In genomic region chr17:28698253-28698941, GRCh38 we compare ENCODE assay signal across 13 cellular contexts. TPM values are rescaled to one million over a fixed set of nuclear protein-coding genes. Genes with fewer than 3 reads are reported as not detected.
DNase-seq lines count a peak whose midpoint lies in the region; ATAC-seq, FAIRE-seq and TF ChIP-seq lines count a peak whose summit lies in the region.
"Had no signal": no experiment of that assay in that cellular context is flagged by ENCODE, and none has a peak within 500 bp of the region (broad histone marks: within the 10 kb centered on the region; RNA-seq: fewer than 3 reads in every experiment).

No MANE protein-coding gene starts in this region.

- in situ Hi-C loops in GM12878 (cut with MboI): no loop called here

- H3K9ac ChIP-seq in GM12878 (ENCODE audit: control insufficient read depth, insufficient read depth, low read length): no peak overlapping the region

- RAD21 ChIA-PET in GM12878 (lab: Charles Lee; ENCODE audit: unreplicated experiment): no interaction called here

- no peak for ATAC-seq in GM12878
- no peak for ATAC-seq in sciatic nerve
- ATAC-seq: PC-3 had no signal

- H3K9me3 ChIP-seq in GM12878 (replicated peaks; ENCODE audit: control insufficient read depth, insufficient read depth, low read length): no peaks in the 10 kb centered on the region
- no peaks in the 10 kb centered on the region for H3K9me3 ChIP-seq in ascending aorta

- POLR2A ChIA-PET in GM12878 (lab: Charles Lee): no interaction called here

- H4K20me1 ChIP-seq in GM12878 (ENCODE audit: control insufficient read depth, insufficient read depth): no peaks in the 10 kb centered on the region

- no peak overlapping the region for H3K4me2 ChIP-seq in GM12878 (ENCODE audit: control insufficient read depth, insufficient read depth)

- SMC1A ChIA-PET in GM12878 (lab: Charles Lee; ENCODE audit: uncharacterized antibody, unreplicated experiment): no interaction called here

- H2AFZ ChIP-seq in GM12878 (ENCODE audit: control insufficient read depth, low read depth, low read length): no peak overlapping the region

- H3K27ac ChIP-seq in GM12878 (ENCODE audit: control insufficient read depth, insufficient read depth): no peak overlapping the region
- no peak overlapping the region for H3K27ac ChIP-seq in ascending aorta

- DNase-seq in AG20443 (ENCODE audit: low spot score): peak; percentile 27
- peak; percentile 97 for DNase-seq in HuH-7 (ENCODE audit: low spot score)
- no peak for DNase-seq in GM12878 (ENCODE audit: low read depth, low spot score)
- DNase-seq in mucosa of gallbladder (ENCODE audit: low spot score): peak; percentile 90
- no peak for DNase-seq in sciatic nerve (ENCODE audit: low spot score)
- DNase-seq in NCI-H1092 (lab: John Stamatoyannopoulos, UW): no peak
- DNase-seq in ascending aorta (ENCODE audit: low spot score in 2 of 2): no peak
- no peak for DNase-seq in NCI-H2081 (lab: John Stamatoyannopoulos, UW)
- DNase-seq: activated CD4-positive, alpha-beta T cell treated with anti-CD3 and anti-CD28 coated beads, Interleukin-2, amount 50 U/mL, for 1 hour; C1 segment of cervical spinal cord; foreskin melanocyte; PC-3 had no signal

- intact Hi-C loops in GM12878 (cut with micrococcal nuclease; ENCODE audit: unreplicated experiment) (no loop called here), sciatic nerve (cut with DNase I) (no loop called here), ascending aorta (cut with DNase I) (no loop called here)

- BruUV-seq in GM12878 (replicated peaks; lab: Mats Ljungman, UMichigan): no TSS peak

- TF ChIP-seq POLR2A in GM12878 (IDR thresholded peaks at IDR 0.05; ENCODE audit: low read depth, low read length): no peak; the same call in 1 of the 2 replicates

- no peak for FAIRE-seq in GM12878 (lab: Jason Lieb, UNC)
- FAIRE-seq: urothelium cell line had no signal

- CTCF ChIA-PET in GM12878 (lab: Yijun Ruan, JAX): interaction anchor here (0.5 kb wide), 1 partner anchor 10 kb away, joined by 4 read pairs; no protein-coding TSS in a partner anchor

- WGBS in GM12878 (ENCODE audit: insufficient coverage, insufficient replicate concordance, low lambda C conversion rate, missing lambda C conversion rate): 94% methylated on average over 6 of the region's 6 CpGs

- H3K4me1 ChIP-seq in GM12878 (ENCODE audit: control insufficient read depth, insufficient read depth, low read length) (no peaks in the 10 kb centered on the region), ascending aorta (no peaks in the 10 kb centered on the region)

- no peak for TF ChIP-seq RAD21 in GM12878 (IDR thresholded peaks at IDR 0.05; ENCODE audit: insufficient read depth, low read depth, low read length)

- H3K4me3 ChIP-seq in GM12878: no peak overlapping the region
- H3K4me3 ChIP-seq in ascending aorta: no peak overlapping the region

- no peaks in the 10 kb centered on the region for H3K27me3 ChIP-seq in GM12878 (replicated peaks in 1 of 2; ENCODE audit: control insufficient read depth in 2 of 2, insufficient read depth in 2 of 2, low read length in 1 of 2)
- H3K27me3 ChIP-seq in ascending aorta: no peaks in the 10 kb centered on the region

- H3K36me3 ChIP-seq in GM12878 (ENCODE audit: control insufficient read depth in 2 of 2, insufficient read depth in 2 of 2, low read length in 1 of 2): peaks cover 33 to 62% of the 10 kb centered on the region in 2 experiments; a peak in 3 of 4 replicates
- H3K36me3 ChIP-seq in ascending aorta: peaks cover 96 to 100% of the 10 kb centered on the region in 2 donors

- no peak for TF ChIP-seq CTCF in GM12878 (IDR thresholded peaks at IDR 0.05 in 2 of 3, conservative IDR thresholded peaks at IDR 0.05 in 1 of 3; ENCODE audit: control insufficient read depth in 2 of 3, extremely low read depth in 1 of 3, insufficient read depth in 1 of 3, low read depth in 3 of 3, low read length in 3 of 3)
- TF ChIP-seq CTCF in ascending aorta (IDR thresholded peaks at IDR 0.05): no peak

- no peaks in the 10 kb centered on the region for H3K79me2 ChIP-seq in GM12878 (ENCODE audit: control insufficient read depth, insufficient read depth, low read length)

- TF ChIP-seq EP300 in GM12878 (IDR thresholded peaks at IDR 0.05; ENCODE audit: borderline replicate concordance in 1 of 2, control insufficient read depth in 1 of 2, low read depth in 2 of 2, low read length in 2 of 2): no peak

RNA-seq across cellular contexts. Expression of gene PROCA1, which starts 13.3 kb away (rescaled TPM):
- total RNA-seq in GM12878 (2013; cell fraction: nucleolus; rRNA removed): 6.2 and 8.9 TPM in 2 replicates
- total RNA-seq in GM12878 (2014; rRNA removed): 1.1 and 1.5 TPM in 2 replicates
- 1.5 and 2.6 TPM in 2 replicates for total RNA-seq in GM12878 (2014; rRNA removed; fragmentation: Illumina TruSeq; extraction: Trizol)
- 1.5 and 2.4 TPM in 2 replicates for total RNA-seq in GM12878 (2021)
- polyA plus RNA-seq in GM12878 (2011; ENCODE audit: low read depth): 0.93 TPM
- 0.99 and 1.4 TPM in 2 replicates for polyA plus RNA-seq in GM12878 (2011; rRNA removed)
- 1.1 and 1.5 TPM in 2 replicates for polyA plus RNA-seq in GM12878 (2011; cell fraction: cytosol; rRNA removed)
- 6.8 and 8.9 TPM in 2 replicates for polyA plus RNA-seq in GM12878 (2011; cell fraction: nucleus; rRNA removed)
- polyA plus RNA-seq in GM12878 (2012): 2.0 and 2.4 TPM in 2 replicates
- 1.2 and 2.0 TPM in 2 replicates for polyA plus RNA-seq in GM12878 (2014; fragmentation: Illumina TruSeq; extraction: Trizol)
- under 1 TPM; 0.35 to 0.40 TPM for polyA plus RNA-seq in GM12878 (2014; fragmentation: Nextera tagmentation; extraction: Ambion mirVana)
- polyA plus RNA-seq in GM12878 (2014; rRNA removed): 2.1 and 4.8 TPM in 2 replicates
- polyA plus RNA-seq in GM12878 (2016; fragmentation: Nextera tagmentation; extraction: Ambion mirVana): under 1 TPM; 0.59 to 0.83 TPM
- 0.73 and 0.82 TPM in 2 replicates for polyA minus RNA-seq in GM12878 (2011; rRNA and poly(A)+ RNA removed)
- not detected in 2 replicates for polyA minus RNA-seq in GM12878 (2011; cell fraction: cytosol; rRNA and poly(A)+ RNA removed)
- 1.2 and 2.1 TPM in 2 replicates for polyA minus RNA-seq in GM12878 (2011; cell fraction: nucleus; rRNA and poly(A)+ RNA removed)
- 4.5 TPM for total RNA-seq in mucosa of gallbladder
- total RNA-seq in sciatic nerve: 7.6 TPM
- total RNA-seq in ascending aorta: 1.6 TPM

RNA-seq across cellular contexts. Expression of gene RAB34, which starts 19.3 kb away (rescaled TPM):
- 10.7 and 13.3 TPM in 2 replicates for total RNA-seq in GM12878 (2013; cell fraction: nucleolus; rRNA removed)
- total RNA-seq in GM12878 (2014; rRNA removed) (40.2 and 46.4 TPM in 2 replicates), GM12878 (2014; rRNA removed; fragmentation: Illumina TruSeq; extraction: Trizol) (24.2 and 26.9 TPM in 2 replicates), GM12878 (2021) (28.8 and 33.0 TPM in 2 replicates), mucosa of gallbladder (70.2 TPM), sciatic nerve (81.3 TPM), ascending aorta (172 TPM)
- polyA plus RNA-seq in GM12878 (2011; ENCODE audit: low read depth): 16.5 TPM
- polyA plus RNA-seq in GM12878 (2011; rRNA removed) (0.16 and 0.37 TPM in 2 replicates), GM12878 (2014; fragmentation: Illumina TruSeq; extraction: Trizol) (35.7 and 39.0 TPM in 2 replicates), GM12878 (2014; fragmentation: Nextera tagmentation; extraction: Ambion mirVana) (10 to 100 TPM; 14.4 to 32.6 TPM), GM12878 (2014; rRNA removed) (37.5 and 47.7 TPM in 2 replicates), GM12878 (2016; fragmentation: Nextera tagmentation; extraction: Ambion mirVana) (10 to 100 TPM; 30.9 to 37.4 TPM)
- polyA plus RNA-seq in GM12878 (2011; cell fraction: cytosol; rRNA removed): 0.23 and 0.31 TPM in 2 replicates
- polyA plus RNA-seq in GM12878 (2011; cell fraction: nucleus; rRNA removed): 0.69 and 0.75 TPM in 2 replicates
- polyA plus RNA-seq in GM12878 (2012): 13.1 and 17.7 TPM in 2 replicates
- polyA minus RNA-seq in GM12878 (2011; rRNA and poly(A)+ RNA removed): not detected in 2 replicates
- 4.1 and 4.9 TPM in 2 replicates for polyA minus RNA-seq in GM12878 (2011; cell fraction: cytosol; rRNA and poly(A)+ RNA removed)
- 0.48 and 0.86 TPM in 2 replicates for polyA minus RNA-seq in GM12878 (2011; cell fraction: nucleus; rRNA and poly(A)+ RNA removed)

RNA-seq across cellular contexts. Expression of gene RPL23A, which starts 21.4 kb away (rescaled TPM):
- total RNA-seq in GM12878 (2013; cell fraction: nucleolus; rRNA removed): 169 and 204 TPM in 2 replicates
- 1,231 and 1,339 TPM in 2 replicates for total RNA-seq in GM12878 (2014; rRNA removed)
- 1,926 and 2,065 TPM in 2 replicates for total RNA-seq in GM12878 (2014; rRNA removed; fragmentation: Illumina TruSeq; extraction: Trizol)
- 2,908 and 3,018 TPM in 2 replicates for total RNA-seq in GM12878 (2021)
- 6,212 TPM for polyA plus RNA-seq in GM12878 (2011; ENCODE audit: low read depth)
- 2,740 and 3,357 TPM in 2 replicates for polyA plus RNA-seq in GM12878 (2011; rRNA removed)
- polyA plus RNA-seq in GM12878 (2011; cell fraction: cytosol; rRNA removed): 779 and 1,073 TPM in 2 replicates
- 561 and 573 TPM in 2 replicates for polyA plus RNA-seq in GM12878 (2011; cell fraction: nucleus; rRNA removed)
- 4,003 and 4,409 TPM in 2 replicates for polyA plus RNA-seq in GM12878 (2012)
- polyA plus RNA-seq in GM12878 (2014; fragmentation: Illumina TruSeq; extraction: Trizol): 1,904 and 2,135 TPM in 2 replicates
- polyA plus RNA-seq in GM12878 (2014; fragmentation: Nextera tagmentation; extraction: Ambion mirVana): over 10,000 TPM in 1 of 2 experiments, 1,000 to 10,000 TPM in 1; 8,970 to 10,319 TPM
- 1,318 and 1,377 TPM in 2 replicates for polyA plus RNA-seq in GM12878 (2014; rRNA removed)
- 1,000 to 10,000 TPM; 2,984 to 3,180 TPM for polyA plus RNA-seq in GM12878 (2016; fragmentation: Nextera tagmentation; extraction: Ambion mirVana)
- polyA minus RNA-seq in GM12878 (2011; rRNA and poly(A)+ RNA removed): 1,547 and 2,710 TPM in 2 replicates
- polyA minus RNA-seq in GM12878 (2011; cell fraction: cytosol; rRNA and poly(A)+ RNA removed): 624 and 701 TPM in 2 replicates
- polyA minus RNA-seq in GM12878 (2011; cell fraction: nucleus; rRNA and poly(A)+ RNA removed): 176 and 252 TPM in 2 replicates
- total RNA-seq in mucosa of gallbladder: 1,157 TPM
- 1,089 TPM for total RNA-seq in sciatic nerve
- total RNA-seq in ascending aorta: 491 TPM

RNA-seq across cellular contexts. Expression of gene TLCD1, which starts 27.6 kb away (rescaled TPM):
- total RNA-seq in GM12878 (2013; cell fraction: nucleolus; rRNA removed): 1.9 and 4.3 TPM in 2 replicates
- total RNA-seq in GM12878 (2014; rRNA removed): 8.6 and 10.6 TPM in 2 replicates
- 7.2 and 7.6 TPM in 2 replicates for total RNA-seq in GM12878 (2014; rRNA removed; fragmentation: Illumina TruSeq; extraction: Trizol)
- total RNA-seq in GM12878 (2021): 7.3 and 7.6 TPM in 2 replicates
- polyA plus RNA-seq in GM12878 (2011; ENCODE audit: low read depth): 3.3 TPM
- 2.1 and 4.0 TPM in 2 replicates for polyA plus RNA-seq in GM12878 (2011; rRNA removed)
- polyA plus RNA-seq in GM12878 (2011; cell fraction: cytosol; rRNA removed): 4.1 and 4.2 TPM in 2 replicates
- 5.1 and 5.7 TPM in 2 replicates for polyA plus RNA-seq in GM12878 (2011; cell fraction: nucleus; rRNA removed)
- 5.3 and 8.7 TPM in 2 replicates for polyA plus RNA-seq in GM12878 (2012)
- 7.8 TPM in 2 replicates for polyA plus RNA-seq in GM12878 (2014; fragmentation: Illumina TruSeq; extraction: Trizol)
- 1 to 10 TPM; 2.9 to 7.1 TPM for polyA plus RNA-seq in GM12878 (2014; fragmentation: Nextera tagmentation; extraction: Ambion mirVana)
- polyA plus RNA-seq in GM12878 (2014; rRNA removed): 13.6 and 14.6 TPM in 2 replicates
- polyA plus RNA-seq in GM12878 (2016; fragmentation: Nextera tagmentation; extraction: Ambion mirVana): 10 to 100 TPM; 14.9 to 19.8 TPM
- polyA minus RNA-seq in GM12878 (2011; rRNA and poly(A)+ RNA removed): 5.4 and 5.5 TPM in 2 replicates
- polyA minus RNA-seq in GM12878 (2011; cell fraction: cytosol; rRNA and poly(A)+ RNA removed): 2.8 and 5.5 TPM in 2 replicates
- polyA minus RNA-seq in GM12878 (2011; cell fraction: nucleus; rRNA and poly(A)+ RNA removed): 4.8 and 6.9 TPM in 2 replicates
- 6.3 TPM for total RNA-seq in mucosa of gallbladder
- 3.1 TPM for total RNA-seq in sciatic nerve
- total RNA-seq in ascending aorta: not detected

RNA-seq across cellular contexts. Expression of gene NEK8, which starts 30.2 kb away (rescaled TPM):
- total RNA-seq in GM12878 (2013; cell fraction: nucleolus; rRNA removed): 22.0 and 27.2 TPM in 2 replicates
- total RNA-seq in GM12878 (2014; rRNA removed): 8.8 and 10.5 TPM in 2 replicates
- total RNA-seq in GM12878 (2014; rRNA removed; fragmentation: Illumina TruSeq; extraction: Trizol): 6.0 and 6.7 TPM in 2 replicates
- total RNA-seq in GM12878 (2021): 10.1 and 11.0 TPM in 2 replicates
- polyA plus RNA-seq in GM12878 (2011; ENCODE audit: low read depth): 6.5 TPM
- 7.9 and 13.2 TPM in 2 replicates for polyA plus RNA-seq in GM12878 (2011; rRNA removed)
- 16.7 and 21.7 TPM in 2 replicates for polyA plus RNA-seq in GM12878 (2011; cell fraction: cytosol; rRNA removed)
- 24.8 and 26.2 TPM in 2 replicates for polyA plus RNA-seq in GM12878 (2011; cell fraction: nucleus; rRNA removed)
- polyA plus RNA-seq in GM12878 (2012): 8.7 and 9.6 TPM in 2 replicates
- polyA plus RNA-seq in GM12878 (2014; fragmentation: Illumina TruSeq; extraction: Trizol): 7.5 and 8.5 TPM in 2 replicates
- 1 to 10 TPM; 2.3 to 2.9 TPM for polyA plus RNA-seq in GM12878 (2014; fragmentation: Nextera tagmentation; extraction: Ambion mirVana)
- 14.3 and 15.1 TPM in 2 replicates for polyA plus RNA-seq in GM12878 (2014; rRNA removed)
- 10 to 100 TPM; 11.2 to 13.9 TPM for polyA plus RNA-seq in GM12878 (2016; fragmentation: Nextera tagmentation; extraction: Ambion mirVana)
- polyA minus RNA-seq in GM12878 (2011; rRNA and poly(A)+ RNA removed): 14.9 and 20.8 TPM in 2 replicates
- 4.0 and 4.4 TPM in 2 replicates for polyA minus RNA-seq in GM12878 (2011; cell fraction: cytosol; rRNA and poly(A)+ RNA removed)
- polyA minus RNA-seq in GM12878 (2011; cell fraction: nucleus; rRNA and poly(A)+ RNA removed): 11.1 and 21.9 TPM in 2 replicates
- total RNA-seq in mucosa of gallbladder: 8.1 TPM
- 3.4 TPM for total RNA-seq in sciatic nerve
- total RNA-seq in ascending aorta: 3.2 TPM

Comparison
In these comparisons a context has a peak if more than half of its experiments do, and no peak if none do; other contexts are left out.
1. DNase-seq: peak in AG20443 (single experiment), HuH-7 (single experiment) and mucosa of gallbladder (single experiment); none in GM12878 (single experiment), sciatic nerve (single experiment), NCI-H1092 (single experiment), ascending aorta (0 of 2) and NCI-H2081 (0 of 2).